20 cellular contexts compared by ENCODE assay signal in the genomic region with DNA sequence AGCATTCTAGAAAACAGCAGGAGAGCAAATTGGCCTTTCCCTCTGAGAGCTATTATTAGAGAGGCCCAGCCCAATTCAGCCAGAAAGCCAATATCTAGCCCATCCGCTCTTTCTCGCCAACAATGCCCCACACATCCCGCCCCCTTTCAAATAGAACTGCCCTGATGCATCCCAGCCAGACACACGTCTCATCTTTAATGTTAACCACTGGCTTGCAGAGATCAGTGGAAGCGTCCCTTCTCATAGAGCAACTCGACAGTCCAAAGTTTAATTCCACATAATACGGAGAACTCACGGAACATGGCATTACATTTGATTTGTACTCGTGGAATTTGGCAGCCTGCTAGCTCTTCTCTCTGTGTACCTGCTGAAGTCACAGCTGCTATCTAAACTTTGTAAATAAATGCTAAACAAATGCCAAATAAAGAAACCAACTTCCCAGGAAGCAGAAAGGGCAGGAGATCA.
"Had no signal": no experiment of that assay in that cellular context is flagged by ENCODE, and none has a peak within 500 bp of the region (broad histone marks: within the 10 kb centered on the region; RNA-seq: fewer than 3 reads in every experiment).

No MANE protein-coding gene starts in this region.

- H3K27me3 ChIP-seq: esophagus squamous epithelium, left lung, ovary, sigmoid colon, transverse colon, uterus had no signal

- H3K36me3 ChIP-seq: esophagus squamous epithelium, left lung, ovary, sigmoid colon, transverse colon, uterus had no signal

- H3K4me1 ChIP-seq: esophagus squamous epithelium, left lung, transverse colon, uterus had no signal

- DNase-seq: activated B cell treated with CpG ODN at 0.5 μM for 24 hours; activated CD4-positive, alpha-beta memory T cell treated with anti-CD3 and anti-CD28 coated beads, Interleukin-2, amount 10 ng/mL, durations not matched to agents 7 days and 5 days; activated CD4-positive, alpha-beta T cell treated with anti-CD3 and anti-CD28 coated beads for 48 hours; activated CD8-positive, alpha-beta memory T cell treated with anti-CD3 and anti-CD28 coated beads, Interleukin-2, amount 10 ng/mL, durations not matched to agents 7 days and 5 days; effector CD8-positive, alpha-beta T cell; esophagus squamous epithelium; hippocampal formation; left lung; mucosa of descending colon; naive thymus-derived CD8-positive, alpha-beta T cell; ovary; sigmoid colon; stimulated activated naive CD8-positive, alpha-beta T cell treated with anti-CD3 and anti-CD28 coated beads, Interleukin-15, Interleukin-2, amounts not matched to agents 100 U/mL and 50 U/mL, for 24 hours; SW 1271; transverse colon; uterus had no signal

- H3K4me1 Mint-ChIP-seq: activated B cell treated with CpG ODN at 0.5 μM for 24 hours; activated CD4-positive, alpha-beta memory T cell treated with anti-CD3 and anti-CD28 coated beads, Interleukin-2, amount 10 ng/mL, durations not matched to agents 7 days and 5 days; activated CD8-positive, alpha-beta memory T cell treated with anti-CD3 and anti-CD28 coated beads, Interleukin-2, amount 10 ng/mL, durations not matched to agents 7 days and 5 days; central memory CD8-positive, alpha-beta T cell; memory B cell; naive thymus-derived CD8-positive, alpha-beta T cell had no signal

- H3K4me3 Mint-ChIP-seq: activated B cell treated with CpG ODN at 0.5 μM for 24 hours; activated CD4-positive, alpha-beta memory T cell treated with anti-CD3 and anti-CD28 coated beads, Interleukin-2, amount 10 ng/mL, durations not matched to agents 7 days and 5 days; activated CD8-positive, alpha-beta memory T cell treated with anti-CD3 and anti-CD28 coated beads, Interleukin-2, amount 10 ng/mL, durations not matched to agents 7 days and 5 days; activated naive CD8-positive, alpha-beta T cell; brain; central memory CD8-positive, alpha-beta T cell; memory B cell; naive thymus-derived CD8-positive, alpha-beta T cell had no signal

- H3K9me3 ChIP-seq: esophagus squamous epithelium, left lung, mucosa of descending colon, ovary, sigmoid colon, transverse colon, uterus had no signal

- H3K4me3 ChIP-seq: esophagus squamous epithelium, left lung, mucosa of descending colon, ovary, sigmoid colon, transverse colon, uterus had no signal

- H3K27ac Mint-ChIP-seq: activated B cell treated with CpG ODN at 0.5 μM for 24 hours; activated CD4-positive, alpha-beta memory T cell treated with anti-CD3 and anti-CD28 coated beads, Interleukin-2, amount 10 ng/mL, durations not matched to agents 7 days and 5 days; activated CD8-positive, alpha-beta memory T cell treated with anti-CD3 and anti-CD28 coated beads, Interleukin-2, amount 10 ng/mL, durations not matched to agents 7 days and 5 days; activated naive CD8-positive, alpha-beta T cell; brain; memory B cell; naive thymus-derived CD8-positive, alpha-beta T cell had no signal

- ATAC-seq: activated CD8-positive, alpha-beta memory T cell treated with anti-CD3 and anti-CD28 coated beads, Interleukin-2, amount 10 ng/mL, durations not matched to agents 7 days and 5 days; left lung; mucosa of descending colon; naive thymus-derived CD8-positive, alpha-beta T cell; stimulated activated naive CD8-positive, alpha-beta T cell treated with anti-CD3 and anti-CD28 coated beads, Interleukin-15, Interleukin-2, amounts not matched to agents 100 U/mL and 50 U/mL, for 24 hours had no signal

- H3K36me3 Mint-ChIP-seq: activated CD8-positive, alpha-beta memory T cell treated with anti-CD3 and anti-CD28 coated beads, Interleukin-2, amount 10 ng/mL, durations not matched to agents 7 days and 5 days; activated naive CD8-positive, alpha-beta T cell; brain; memory B cell; naive thymus-derived CD8-positive, alpha-beta T cell had no signal

- H3K9me3 Mint-ChIP-seq: activated B cell treated with CpG ODN at 0.5 μM for 24 hours; activated CD4-positive, alpha-beta memory T cell treated with anti-CD3 and anti-CD28 coated beads, Interleukin-2, amount 10 ng/mL, durations not matched to agents 7 days and 5 days; brain had no signal

- H3K27me3 Mint-ChIP-seq: activated B cell treated with CpG ODN at 0.5 μM for 24 hours; activated CD4-positive, alpha-beta memory T cell treated with anti-CD3 and anti-CD28 coated beads, Interleukin-2, amount 10 ng/mL, durations not matched to agents 7 days and 5 days; activated CD8-positive, alpha-beta memory T cell treated with anti-CD3 and anti-CD28 coated beads, Interleukin-2, amount 10 ng/mL, durations not matched to agents 7 days and 5 days; activated naive CD8-positive, alpha-beta T cell; brain; central memory CD8-positive, alpha-beta T cell; memory B cell had no signal

- H3K27ac ChIP-seq: esophagus squamous epithelium, left lung, ovary, sigmoid colon, transverse colon, uterus had no signal
